10 cellular contexts compared by ENCODE assay signal in genomic region chr17:7173687-7174602, GRCh38. TPM values are rescaled to one million over a fixed set of nuclear protein-coding genes. Genes with fewer than 3 reads are reported as not detected.
A peak's percentile ranks its signal among the peaks of the same experiment; 100 is the strongest.
DNase-seq lines count a peak whose midpoint lies in the region; ATAC-seq lines count a peak whose summit lies in the region.
"Had no signal": no experiment of that assay in that cellular context is flagged by ENCODE, and none has a peak within 500 bp of the region (broad histone marks: within the 10 kb centered on the region; RNA-seq: fewer than 3 reads in every experiment).

No MANE protein-coding gene starts in this region.

- H3K36me3 Mint-ChIP-seq in activated naive CD8-positive, alpha-beta T cell treated with anti-CD3 and anti-CD28 coated beads, Interleukin-2, amount 10 ng/mL, durations not matched to agents 7 days and 5 days = no peaks in the 10 kb centered on the region

- H3K36me3 ChIP-seq in MG63 = no peaks in the 10 kb centered on the region

- no peaks in the 10 kb centered on the region for H3K27me3 ChIP-seq in MG63

- DNase-seq in AML-193 (lab: John Stamatoyannopoulos, UW) = peak; percentile 51 to 64
- DNase-seq in MG63 = peak; percentile 5
- DNase-seq in activated naive CD8-positive, alpha-beta T cell treated with anti-CD3 and anti-CD28 coated beads, Interleukin-2, amount 10 ng/mL, durations not matched to agents 7 days and 5 days = peak; percentile 68
- DNase-seq in iPS-NIHi7 (ENCODE audit: extremely low spot score) = peak; percentile 88
- peak; percentile 68 for DNase-seq in stimulated activated CD4-positive, alpha-beta T cell treated with anti-CD3 and anti-CD28 coated beads, Interleukin-15, amount 100 ng/mL, for 24 hours
- no peak for DNase-seq in NK-92 (lab: John Stamatoyannopoulos, UW; ENCODE audit: unreplicated experiment)
- no peak for DNase-seq in cortex of kidney (lab: John Stamatoyannopoulos, UW)

- POLR2A ChIA-PET in activated naive CD8-positive, alpha-beta T cell treated with anti-CD3 and anti-CD28 coated beads, Interleukin-2, amount 10 ng/mL, durations not matched to agents 7 days and 5 days (lab: Charles Lee) = no interaction called here

- H3K4me3 Mint-ChIP-seq in activated naive CD8-positive, alpha-beta T cell treated with anti-CD3 and anti-CD28 coated beads, Interleukin-2, amount 10 ng/mL, durations not matched to agents 7 days and 5 days = no peak overlapping the region
- H3K4me3 Mint-ChIP-seq: T-helper 1 cell treated with Interleukin-12 subunit alpha and Interleukin-12 subunit beta and Interleukin-4 antibody, amounts not matched to agents 30 μg/mL and 1 μg/mL, for 36 hours had no signal

- H3K9me3 ChIP-seq in MG63 = peaks cover 4% of the 10 kb centered on the region; the same call in 1 of the 2 replicates

- no peak overlapping the region for H3K27ac Mint-ChIP-seq in activated naive CD8-positive, alpha-beta T cell treated with anti-CD3 and anti-CD28 coated beads, Interleukin-2, amount 10 ng/mL, durations not matched to agents 7 days and 5 days
- H3K27ac Mint-ChIP-seq: T-helper 1 cell treated with Interleukin-12 subunit alpha and Interleukin-12 subunit beta and Interleukin-4 antibody, amounts not matched to agents 30 μg/mL and 1 μg/mL, for 36 hours had no signal

- peak; percentile 83 for ATAC-seq in activated naive CD8-positive, alpha-beta T cell treated with anti-CD3 and anti-CD28 coated beads, Interleukin-2, amount 10 ng/mL, durations not matched to agents 7 days and 5 days (ENCODE audit: low read depth)
- ATAC-seq in GM21723 (IDR thresholded peaks at IDR 0.05; ENCODE audit: unreplicated experiment) = no peak

- H3K4me3 ChIP-seq in MG63 = no peak overlapping the region

- H3K27me3 Mint-ChIP-seq in activated naive CD8-positive, alpha-beta T cell treated with anti-CD3 and anti-CD28 coated beads, Interleukin-2, amount 10 ng/mL, durations not matched to agents 7 days and 5 days = peaks cover 15% of the 10 kb centered on the region

- H3K9me3 Mint-ChIP-seq in activated naive CD8-positive, alpha-beta T cell treated with anti-CD3 and anti-CD28 coated beads, Interleukin-2, amount 10 ng/mL, durations not matched to agents 7 days and 5 days = no peaks in the 10 kb centered on the region
- H3K9me3 Mint-ChIP-seq: T-helper 1 cell treated with Interleukin-12 subunit alpha and Interleukin-12 subunit beta and Interleukin-4 antibody, amounts not matched to agents 30 μg/mL and 1 μg/mL, for 36 hours had no signal

- peaks cover 9% of the 10 kb centered on the region for H3K4me1 Mint-ChIP-seq in activated naive CD8-positive, alpha-beta T cell treated with anti-CD3 and anti-CD28 coated beads, Interleukin-2, amount 10 ng/mL, durations not matched to agents 7 days and 5 days

RNA-seq across cellular contexts. Expression of gene ASGR1, which starts 5.2 kb away (rescaled TPM):
- 0.13 TPM in 1 of 2 replicates, not detected in the other for total RNA-seq in MG63 (2014; rRNA removed; shearing (Covaris generic); ENCODE audit: low replicate concordance)
- total RNA-seq in activated naive CD8-positive, alpha-beta T cell treated with anti-CD3 and anti-CD28 coated beads, Interleukin-2, amount 10 ng/mL, durations not matched to agents 7 days and 5 days = 1 to 10 TPM; 1.1 to 1.5 TPM

RNA-seq across cellular contexts. Expression of gene DLG4, which starts 45.7 kb away (rescaled TPM):
- 7.5 and 15.3 TPM in 2 replicates for total RNA-seq in MG63 (2014; rRNA removed; shearing (Covaris generic); ENCODE audit: low replicate concordance)
- 10 to 100 TPM; 21.2 to 22.4 TPM for total RNA-seq in activated naive CD8-positive, alpha-beta T cell treated with anti-CD3 and anti-CD28 coated beads, Interleukin-2, amount 10 ng/mL, durations not matched to agents 7 days and 5 days

RNA-seq across cellular contexts. Expression of gene ACADVL, which starts 45.8 kb away (rescaled TPM):
- 240 and 427 TPM in 2 replicates for total RNA-seq in MG63 (2014; rRNA removed; shearing (Covaris generic); ENCODE audit: low replicate concordance)
- total RNA-seq in activated naive CD8-positive, alpha-beta T cell treated with anti-CD3 and anti-CD28 coated beads, Interleukin-2, amount 10 ng/mL, durations not matched to agents 7 days and 5 days = 100 to 1,000 TPM; 417 to 434 TPM

RNA-seq across cellular contexts. Expression of gene ASGR2, which starts 59.3 kb away (rescaled TPM):
- total RNA-seq in MG63 (2014; rRNA removed; shearing (Covaris generic); ENCODE audit: low replicate concordance) = not detected in 2 replicates
- not detected for total RNA-seq in activated naive CD8-positive, alpha-beta T cell treated with anti-CD3 and anti-CD28 coated beads, Interleukin-2, amount 10 ng/mL, durations not matched to agents 7 days and 5 days
- total RNA-seq: myocyte had no signal

Comparison
In these comparisons a context has a peak if more than half of its experiments do, and no peak if none do; other contexts are left out.
1. DNase-seq: peak in AML-193 (2 of 2), MG63 (single experiment), activated naive CD8-positive, alpha-beta T cell treated with anti-CD3 and anti-CD28 coated beads, Interleukin-2, amount 10 ng/mL, durations not matched to agents 7 days and 5 days (single experiment), iPS-NIHi7 (single experiment) and stimulated activated CD4-positive, alpha-beta T cell treated with anti-CD3 and anti-CD28 coated beads, Interleukin-15, amount 100 ng/mL, for 24 hours (single experiment); none in NK-92 (single experiment) and cortex of kidney (single experiment).